13 cellular contexts compared by ENCODE assay signal in genomic region chr3:29170894-29171582, GRCh38.
DNase-seq lines count a peak whose midpoint lies in the region; ATAC-seq and TF ChIP-seq lines count a peak whose summit lies in the region.
"Had no signal": no experiment of that assay in that cellular context is flagged by ENCODE, and none has a peak within 500 bp of the region (broad histone marks: within the 10 kb centered on the region; RNA-seq: fewer than 3 reads in every experiment).

No MANE protein-coding gene starts in this region.

- 21 to 27% methylated on average over 2 of the region's 2 CpGs for WGBS in tibial nerve, 2 donors

- POLR2A ChIA-PET in activated CD8-positive, alpha-beta T cell treated with anti-CD3 and anti-CD28 coated beads, Interleukin-2, amount 10 ng/mL, durations not matched to agents 7 days and 5 days (lab: Charles Lee): interaction anchor here (0.6 kb wide), 1 partner anchor 818 kb away, joined by 3 read pairs; no protein-coding TSS in a partner anchor

- H3K9me3 Mint-ChIP-seq in activated naive CD8-positive, alpha-beta T cell (ENCODE audit: low read depth): peaks cover 4% of the 10 kb centered on the region
- peaks cover 17% of the 10 kb centered on the region for H3K9me3 Mint-ChIP-seq in activated naive CD8-positive, alpha-beta T cell treated with anti-CD3 and anti-CD28 coated beads, Interleukin-2, amount 50 U/mL, for 24 hours
- no peaks in the 10 kb centered on the region for H3K9me3 Mint-ChIP-seq in activated CD8-positive, alpha-beta T cell treated with anti-CD3 and anti-CD28 coated beads, Interleukin-2, amount 10 ng/mL, durations not matched to agents 7 days and 5 days (ENCODE audit: insufficient read depth)
- H3K9me3 Mint-ChIP-seq: activated B cell treated with CpG ODN at 0.5 μM for 24 hours had no signal

- H3K9me3 ChIP-seq in tibial nerve: no peaks in the 10 kb centered on the region

- H3K27me3 Mint-ChIP-seq in activated naive CD8-positive, alpha-beta T cell: no peaks in the 10 kb centered on the region
- H3K27me3 Mint-ChIP-seq in activated naive CD8-positive, alpha-beta T cell treated with anti-CD3 and anti-CD28 coated beads, Interleukin-2, amount 50 U/mL, for 24 hours: no peaks in the 10 kb centered on the region
- H3K27me3 Mint-ChIP-seq in activated CD8-positive, alpha-beta T cell treated with anti-CD3 and anti-CD28 coated beads, Interleukin-2, amount 10 ng/mL, durations not matched to agents 7 days and 5 days (ENCODE audit: low read depth): no peaks in the 10 kb centered on the region
- H3K27me3 Mint-ChIP-seq: activated B cell treated with CpG ODN at 0.5 μM for 24 hours had no signal

- H3K27ac Mint-ChIP-seq in activated naive CD8-positive, alpha-beta T cell: peak overlapping the region; percentile 47
- no peak overlapping the region for H3K27ac Mint-ChIP-seq in activated naive CD8-positive, alpha-beta T cell treated with anti-CD3 and anti-CD28 coated beads, Interleukin-2, amount 50 U/mL, for 24 hours
- H3K27ac Mint-ChIP-seq in activated CD8-positive, alpha-beta T cell treated with anti-CD3 and anti-CD28 coated beads, Interleukin-2, amount 10 ng/mL, durations not matched to agents 7 days and 5 days: peak overlapping the region; percentile 79
- H3K27ac Mint-ChIP-seq: activated B cell treated with CpG ODN at 0.5 μM for 24 hours; activated naive CD4-positive, alpha-beta T cell treated with anti-CD3 and anti-CD28 coated beads, Interleukin-2, amount 50 U/mL, for 72 hours had no signal

- TF ChIP-seq EP300 in tibial nerve (IDR thresholded peaks at IDR 0.05): no peak

- H3K4me1 Mint-ChIP-seq in activated naive CD8-positive, alpha-beta T cell (ENCODE audit: low read depth): peaks cover 25% of the 10 kb centered on the region
- H3K4me1 Mint-ChIP-seq in activated naive CD8-positive, alpha-beta T cell treated with anti-CD3 and anti-CD28 coated beads, Interleukin-2, amount 50 U/mL, for 24 hours: peaks cover 21% of the 10 kb centered on the region
- H3K4me1 Mint-ChIP-seq in activated CD8-positive, alpha-beta T cell treated with anti-CD3 and anti-CD28 coated beads, Interleukin-2, amount 10 ng/mL, durations not matched to agents 7 days and 5 days (ENCODE audit: low read depth): peaks cover 14% of the 10 kb centered on the region
- H3K4me1 Mint-ChIP-seq: activated B cell treated with CpG ODN at 0.5 μM for 24 hours had no signal

- CTCF ChIA-PET in activated CD8-positive, alpha-beta T cell treated with anti-CD3 and anti-CD28 coated beads, Interleukin-2, amount 10 ng/mL, durations not matched to agents 7 days and 5 days (lab: Charles Lee): no interaction called here

- peaks cover 0 to 19% (median 8%) of the 10 kb centered on the region in 4 donors for H3K4me1 ChIP-seq in tibial nerve

- TF ChIP-seq POLR2A in tibial nerve (IDR thresholded peaks at IDR 0.05): no peak

- H3K27ac ChIP-seq in tibial nerve: peak overlapping the region; percentile 8 to 82 (median 52)
- H3K27ac ChIP-seq in coronary artery: peak overlapping the region in 1 of 2 donors; percentile 31

- no peak for DNase-seq in activated naive CD8-positive, alpha-beta T cell treated with anti-CD3 and anti-CD28 coated beads, Interleukin-2, amount 50 U/mL, for 24 hours
- no peak for DNase-seq in activated CD8-positive, alpha-beta T cell treated with anti-CD3 and anti-CD28 coated beads, Interleukin-2, amount 10 ng/mL, durations not matched to agents 7 days and 5 days
- peak; percentile 84 for DNase-seq in kidney glomerular epithelial cell (lab: John Stamatoyannopoulos, UW)
- no peak for DNase-seq in tibial nerve (ENCODE audit: low spot score in 2 of 2)
- no peak for DNase-seq in coronary artery (ENCODE audit: low spot score)
- DNase-seq: activated B cell treated with CpG ODN at 0.5 μM for 24 hours, mammary epithelial cell, NCI-H2107, PC-3 had no signal

- H3K36me3 Mint-ChIP-seq in activated naive CD8-positive, alpha-beta T cell: no peaks in the 10 kb centered on the region
- H3K36me3 Mint-ChIP-seq in activated naive CD8-positive, alpha-beta T cell treated with anti-CD3 and anti-CD28 coated beads, Interleukin-2, amount 50 U/mL, for 24 hours (ENCODE audit: low read depth): no peaks in the 10 kb centered on the region
- no peaks in the 10 kb centered on the region for H3K36me3 Mint-ChIP-seq in activated CD8-positive, alpha-beta T cell treated with anti-CD3 and anti-CD28 coated beads, Interleukin-2, amount 10 ng/mL, durations not matched to agents 7 days and 5 days (ENCODE audit: low read depth)

- H3K4me3 ChIP-seq in tibial nerve (no peak overlapping the region), coronary artery (no peak overlapping the region)

- H3K27me3 ChIP-seq in tibial nerve: no peaks in the 10 kb centered on the region

- ATAC-seq in activated naive CD8-positive, alpha-beta T cell treated with anti-CD3 and anti-CD28 coated beads, Interleukin-2, amount 50 U/mL, for 24 hours: no peak
- ATAC-seq in activated CD8-positive, alpha-beta T cell treated with anti-CD3 and anti-CD28 coated beads, Interleukin-2, amount 10 ng/mL, durations not matched to agents 7 days and 5 days: no peak
- ATAC-seq in HG03342 (IDR thresholded peaks at IDR 0.05; ENCODE audit: unreplicated experiment): no peak
- no peak for ATAC-seq in HG02642 (IDR thresholded peaks at IDR 0.05; ENCODE audit: poor library complexity, unreplicated experiment)
- ATAC-seq: activated naive CD4-positive, alpha-beta T cell treated with anti-CD3 and anti-CD28 coated beads, Interleukin-2, amount 50 U/mL, for 72 hours; PC-3 had no signal

- H3K4me3 Mint-ChIP-seq in activated naive CD8-positive, alpha-beta T cell: peak overlapping the region; percentile 3
- H3K4me3 Mint-ChIP-seq in activated naive CD8-positive, alpha-beta T cell treated with anti-CD3 and anti-CD28 coated beads, Interleukin-2, amount 50 U/mL, for 24 hours: no peak overlapping the region
- H3K4me3 Mint-ChIP-seq in activated CD8-positive, alpha-beta T cell treated with anti-CD3 and anti-CD28 coated beads, Interleukin-2, amount 10 ng/mL, durations not matched to agents 7 days and 5 days: no peak overlapping the region
- H3K4me3 Mint-ChIP-seq: activated B cell treated with CpG ODN at 0.5 μM for 24 hours had no signal

- TF ChIP-seq CTCF in tibial nerve (IDR thresholded peaks at IDR 0.05) (no peak), coronary artery (IDR thresholded peaks at IDR 0.05) (no peak)

- H3K36me3 ChIP-seq in tibial nerve: no peaks in the 10 kb centered on the region
